ENCODE assay signal across 8 cellular contexts in the genomic region with DNA sequence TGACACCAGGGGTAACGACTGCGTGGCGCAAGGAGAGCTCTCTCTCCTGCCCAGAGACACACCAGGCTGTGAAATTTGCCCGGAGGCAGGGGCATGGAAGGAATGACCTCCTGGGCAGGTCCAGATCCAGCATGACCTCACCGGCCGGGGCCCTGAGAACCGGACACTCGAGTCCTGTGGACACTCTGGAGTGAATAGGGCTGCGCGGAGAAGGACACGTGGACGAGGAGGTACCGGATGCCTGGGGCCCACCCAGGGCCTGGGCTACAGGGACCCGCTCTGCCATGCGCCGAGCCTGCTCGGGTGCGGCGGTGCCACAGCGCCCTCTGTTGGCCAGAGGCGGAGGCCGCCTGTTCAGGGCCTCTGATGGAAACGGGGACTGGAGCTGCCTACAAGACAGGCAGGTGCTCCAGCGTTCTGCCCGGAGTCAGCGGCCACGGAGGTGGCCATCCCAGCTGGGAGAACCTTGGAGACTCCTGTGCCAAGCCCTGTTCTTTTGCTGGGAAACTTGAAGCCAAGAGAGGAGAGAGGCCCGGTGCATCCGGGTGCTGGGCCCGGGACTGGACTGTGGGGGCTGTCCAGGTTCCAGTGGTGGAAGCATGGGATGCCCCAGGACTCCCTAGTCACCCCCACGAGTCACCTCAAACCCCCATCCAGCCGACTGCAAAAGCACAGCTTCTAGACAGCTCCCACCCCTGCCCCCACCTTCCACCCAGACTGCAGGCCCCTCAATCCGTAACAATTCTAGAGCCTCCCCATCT. TPM values are rescaled to one million over a fixed set of nuclear protein-coding genes. Genes with fewer than 3 reads are reported as not detected.
DNase-seq lines count a peak whose midpoint lies in the region; ATAC-seq and TF ChIP-seq lines count a peak whose summit lies in the region.

No MANE protein-coding gene starts in this region.

- H3K4me1 Mint-ChIP-seq in nephron progenitor cell, result peaks cover 35% of the 10 kb centered on the region

- no peaks in the 10 kb centered on the region; the same call in 1 of the 2 replicates for H3F3A ChIP-seq in PC-9 (ENCODE audit: insufficient read depth, low read depth)

- H3K27me3 ChIP-seq in PC-9 (ENCODE audit: insufficient read depth, low read depth), result no peaks in the 10 kb centered on the region
- peaks cover 0 to 62% (median 0%) of the 10 kb centered on the region in 4 donors for H3K27me3 ChIP-seq in esophagus squamous epithelium

- H3K9me3 ChIP-seq in PC-9 (ENCODE audit: insufficient read depth, low read depth) (no peaks in the 10 kb centered on the region), esophagus squamous epithelium (no peaks in the 10 kb centered on the region)

- H3K4me1 ChIP-seq in PC-9 (replicated peaks; ENCODE audit: insufficient read depth) (no peaks in the 10 kb centered on the region), esophagus squamous epithelium (peaks cover 7 to 32% (median 18%) of the 10 kb centered on the region in 3 donors)

- H3K36me3 Mint-ChIP-seq in nephron progenitor cell (ENCODE audit: low read depth), result no peaks in the 10 kb centered on the region

- no peaks in the 10 kb centered on the region for H3K79me2 ChIP-seq in PC-9 (ENCODE audit: low read depth)

- H3K4me2 ChIP-seq in PC-9, result peak overlapping the region; percentile 66

- H4K20me1 ChIP-seq in PC-9 (ENCODE audit: insufficient read depth), result no peaks in the 10 kb centered on the region

- H3K27ac Mint-ChIP-seq in nephron progenitor cell, result no peak overlapping the region

- H3K9me2 ChIP-seq in PC-9 (ENCODE audit: insufficient read depth), result no peaks in the 10 kb centered on the region

- POLR2A ChIA-PET in PC-9 (lab: Charles Lee; ENCODE audit: unreplicated experiment), result interaction anchor here (0.6 to 0.8 kb wide), 2 partner anchors 148 to 164 kb away, joined by 4 to 5 read pairs; no protein-coding TSS in a partner anchor

- no peaks in the 10 kb centered on the region for H3K9me3 Mint-ChIP-seq in nephron progenitor cell

- ATAC-seq in GM18861 (IDR thresholded peaks at IDR 0.05; ENCODE audit: unreplicated experiment), result no peak

- H3K27ac ChIP-seq in PC-9, result no peak overlapping the region
- H3K27ac ChIP-seq in esophagus squamous epithelium, result no peak overlapping the region

- H2AFZ ChIP-seq in PC-9, result peak overlapping the region; percentile 52

- CTCF ChIA-PET in PC-9 (lab: Charles Lee), result interaction anchor here (0.6 to 1.8 kb wide), 7 partner anchors 117 to 861 kb away, joined by 3 to 14 read pairs (median 4); partner anchors contain the start of gene PHB1

- peak overlapping the region; percentile 27; the same call in 1 of the 2 replicates for H3K4me3 ChIP-seq in PC-9
- H3K4me3 ChIP-seq in esophagus squamous epithelium, result peak overlapping the region in 1 of 4 donors; percentile 30

- no TSS peak for BruUV-seq in PC-9 (replicated peaks; lab: Mats Ljungman, UMichigan)

- TF ChIP-seq CTCF in PC-9 (conservative IDR thresholded peaks at IDR 0.05) (peak; percentile 98), esophagus squamous epithelium (IDR thresholded peaks at IDR 0.05) (peak; percentile 86 to 98 (median 96)), nephron progenitor cell (IDR thresholded peaks at IDR 0.05) (peak; percentile 99)

- H3K4me3 Mint-ChIP-seq in nephron progenitor cell, result no peak overlapping the region

- peaks cover 39% of the 10 kb centered on the region for H3K27me3 Mint-ChIP-seq in nephron progenitor cell (ENCODE audit: low read depth, poor library complexity)

- H3K36me3 ChIP-seq in PC-9 (ENCODE audit: low read depth) (no peaks in the 10 kb centered on the region), esophagus squamous epithelium (no peaks in the 10 kb centered on the region)

- 10 to 88% methylated on average over 1 to 17 of the region's 33 CpGs for WGBS in esophagus squamous epithelium, 2 donors

- DNase-seq in EH (ENCODE audit: low read depth), result peak; percentile 71
- DNase-seq in KG1 (lab: John Stamatoyannopoulos, UW), result peak; percentile 38
- DNase-seq in PC-9, result peak in 1 of 2 experiments; percentile 83
- peak; percentile 86 for DNase-seq in activated T-cell treated with anti-CD3 and anti-CD28 coated beads for 48 hours (ENCODE audit: low read depth)
- DNase-seq in esophagus squamous epithelium (lab: John Stamatoyannopoulos, UW), result no peak
- peak; percentile 93 for DNase-seq in nephron progenitor cell
- DNase-seq in stimulated activated naive CD4-positive, alpha-beta T cell treated with Interleukin-2 at 50 U/mL for 16 hours (lab: John Stamatoyannopoulos, UW), result peak; percentile 68

- intact Hi-C loops in PC-9 (cut with micrococcal nuclease; ENCODE audit: unreplicated experiment), result loop anchor here (1.0 kb wide), 2 partner anchors 121 to 148 kb away; no protein-coding TSS in a partner anchor
- intact Hi-C loops in esophagus squamous epithelium (cut with DNase I), result loop anchor here (5.0 kb wide), 1 partner anchor 119 kb away; no protein-coding TSS in a partner anchor

- no peak for TF ChIP-seq POLR2A in esophagus squamous epithelium (IDR thresholded peaks at IDR 0.05)

RNA-seq across cellular contexts. Expression of gene NXPH3, which starts 19.3 kb away (rescaled TPM):
- not detected in 2 replicates for total RNA-seq in PC-9 (2021)
- total RNA-seq in esophagus squamous epithelium, result 1 to 10 TPM in 2 of 4 donors, under 1 TPM in 2; 0.53 to 3.8 (median 1.5) TPM
